ENCODE assay signal across 1 cellular context in the genomic region with DNA sequence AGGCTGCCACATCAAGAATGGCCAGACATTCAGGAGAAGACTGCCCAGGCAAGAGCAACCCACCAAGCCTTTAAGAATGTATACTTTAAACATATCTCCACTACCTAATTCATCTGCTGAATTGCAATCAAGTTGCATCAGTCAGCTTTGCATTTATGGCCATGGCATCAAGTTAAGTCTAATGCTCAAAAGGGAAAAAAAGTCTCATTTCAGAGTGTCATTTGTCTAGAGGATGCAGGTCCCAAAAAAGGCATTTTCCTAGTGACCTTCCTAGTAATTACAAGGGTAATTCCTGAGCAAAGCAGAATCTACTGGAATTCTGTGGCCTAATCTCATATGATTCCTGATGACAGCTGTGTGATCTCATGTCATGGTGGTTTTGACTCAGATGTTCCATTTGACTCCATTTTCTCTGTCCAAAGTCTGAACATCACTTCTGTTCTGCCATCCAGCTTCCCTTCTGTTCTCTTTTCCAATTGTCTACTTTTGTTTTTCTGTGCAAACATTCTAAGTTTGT.
TF ChIP-seq lines count a peak whose summit lies in the region.

No MANE protein-coding gene starts in this region.

TF ChIP-seq in K562, 482 proteins besides CTCF, POLR2A, EP300 and RAD21 (continued from another document and continues in another):
- TF ChIP-seq, protein P1, sequence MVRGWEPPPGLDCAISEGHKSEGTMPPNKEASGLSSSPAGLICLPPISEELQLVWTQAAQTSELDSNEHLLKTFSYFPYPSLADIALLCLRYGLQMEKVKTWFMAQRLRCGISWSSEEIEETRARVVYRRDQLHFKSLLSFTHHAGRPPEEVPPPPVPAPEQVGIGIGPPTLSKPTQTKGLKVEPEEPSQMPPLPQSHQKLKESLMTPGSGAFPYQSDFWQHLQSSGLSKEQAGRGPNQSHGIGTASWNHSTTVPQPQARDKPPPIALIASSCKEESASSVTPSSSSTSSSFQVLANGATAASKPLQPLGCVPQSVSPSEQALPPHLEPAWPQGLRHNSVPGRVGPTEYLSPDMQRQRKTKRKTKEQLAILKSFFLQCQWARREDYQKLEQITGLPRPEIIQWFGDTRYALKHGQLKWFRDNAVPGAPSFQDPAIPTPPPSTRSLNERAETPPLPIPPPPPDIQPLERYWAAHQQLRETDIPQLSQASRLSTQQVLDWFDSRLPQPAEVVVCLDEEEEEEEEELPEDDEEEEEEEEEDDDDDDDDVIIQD (CRISPR knock-in tag; IDR thresholded peaks at IDR 0.05) = peak; percentile 49; the same call in 1 of the 2 replicates
- TF ChIP-seq, protein P2, sequence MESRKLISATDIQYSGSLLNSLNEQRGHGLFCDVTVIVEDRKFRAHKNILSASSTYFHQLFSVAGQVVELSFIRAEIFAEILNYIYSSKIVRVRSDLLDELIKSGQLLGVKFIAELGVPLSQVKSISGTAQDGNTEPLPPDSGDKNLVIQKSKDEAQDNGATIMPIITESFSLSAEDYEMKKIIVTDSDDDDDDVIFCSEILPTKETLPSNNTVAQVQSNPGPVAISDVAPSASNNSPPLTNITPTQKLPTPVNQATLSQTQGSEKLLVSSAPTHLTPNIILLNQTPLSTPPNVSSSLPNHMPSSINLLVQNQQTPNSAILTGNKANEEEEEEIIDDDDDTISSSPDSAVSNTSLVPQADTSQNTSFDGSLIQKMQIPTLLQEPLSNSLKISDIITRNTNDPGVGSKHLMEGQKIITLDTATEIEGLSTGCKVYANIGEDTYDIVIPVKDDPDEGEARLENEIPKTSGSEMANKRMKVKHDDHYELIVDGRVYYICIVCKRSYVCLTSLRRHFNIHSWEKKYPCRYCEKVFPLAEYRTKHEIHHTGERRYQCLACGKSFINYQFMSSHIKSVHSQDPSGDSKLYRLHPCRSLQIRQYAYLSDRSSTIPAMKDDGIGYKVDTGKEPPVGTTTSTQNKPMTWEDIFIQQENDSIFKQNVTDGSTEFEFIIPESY (CRISPR knock-in tag; IDR thresholded peaks at IDR 0.05) = no peak
- no peak for TF ChIP-seq RBM15 (IDR thresholded peaks at IDR 0.05; ENCODE audit: insufficient read depth, low read length)
- TF ChIP-seq ZNF589 (CRISPR knock-in tag; IDR thresholded peaks at IDR 0.05; ENCODE audit: low read depth) = peak; percentile 91; the same call in 1 of the 2 replicates
- TF ChIP-seq TAL1 (IDR thresholded peaks at IDR 0.05) = no peak
- TF ChIP-seq ZNF717 (CRISPR knock-in tag; IDR thresholded peaks at IDR 0.05) = no peak
- TF ChIP-seq, protein P3, sequence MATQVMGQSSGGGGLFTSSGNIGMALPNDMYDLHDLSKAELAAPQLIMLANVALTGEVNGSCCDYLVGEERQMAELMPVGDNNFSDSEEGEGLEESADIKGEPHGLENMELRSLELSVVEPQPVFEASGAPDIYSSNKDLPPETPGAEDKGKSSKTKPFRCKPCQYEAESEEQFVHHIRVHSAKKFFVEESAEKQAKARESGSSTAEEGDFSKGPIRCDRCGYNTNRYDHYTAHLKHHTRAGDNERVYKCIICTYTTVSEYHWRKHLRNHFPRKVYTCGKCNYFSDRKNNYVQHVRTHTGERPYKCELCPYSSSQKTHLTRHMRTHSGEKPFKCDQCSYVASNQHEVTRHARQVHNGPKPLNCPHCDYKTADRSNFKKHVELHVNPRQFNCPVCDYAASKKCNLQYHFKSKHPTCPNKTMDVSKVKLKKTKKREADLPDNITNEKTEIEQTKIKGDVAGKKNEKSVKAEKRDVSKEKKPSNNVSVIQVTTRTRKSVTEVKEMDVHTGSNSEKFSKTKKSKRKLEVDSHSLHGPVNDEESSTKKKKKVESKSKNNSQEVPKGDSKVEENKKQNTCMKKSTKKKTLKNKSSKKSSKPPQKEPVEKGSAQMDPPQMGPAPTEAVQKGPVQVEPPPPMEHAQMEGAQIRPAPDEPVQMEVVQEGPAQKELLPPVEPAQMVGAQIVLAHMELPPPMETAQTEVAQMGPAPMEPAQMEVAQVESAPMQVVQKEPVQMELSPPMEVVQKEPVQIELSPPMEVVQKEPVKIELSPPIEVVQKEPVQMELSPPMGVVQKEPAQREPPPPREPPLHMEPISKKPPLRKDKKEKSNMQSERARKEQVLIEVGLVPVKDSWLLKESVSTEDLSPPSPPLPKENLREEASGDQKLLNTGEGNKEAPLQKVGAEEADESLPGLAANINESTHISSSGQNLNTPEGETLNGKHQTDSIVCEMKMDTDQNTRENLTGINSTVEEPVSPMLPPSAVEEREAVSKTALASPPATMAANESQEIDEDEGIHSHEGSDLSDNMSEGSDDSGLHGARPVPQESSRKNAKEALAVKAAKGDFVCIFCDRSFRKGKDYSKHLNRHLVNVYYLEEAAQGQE (CRISPR knock-in tag; IDR thresholded peaks at IDR 0.05; ENCODE audit: low read depth) = no peak
- TF ChIP-seq, protein P4, sequence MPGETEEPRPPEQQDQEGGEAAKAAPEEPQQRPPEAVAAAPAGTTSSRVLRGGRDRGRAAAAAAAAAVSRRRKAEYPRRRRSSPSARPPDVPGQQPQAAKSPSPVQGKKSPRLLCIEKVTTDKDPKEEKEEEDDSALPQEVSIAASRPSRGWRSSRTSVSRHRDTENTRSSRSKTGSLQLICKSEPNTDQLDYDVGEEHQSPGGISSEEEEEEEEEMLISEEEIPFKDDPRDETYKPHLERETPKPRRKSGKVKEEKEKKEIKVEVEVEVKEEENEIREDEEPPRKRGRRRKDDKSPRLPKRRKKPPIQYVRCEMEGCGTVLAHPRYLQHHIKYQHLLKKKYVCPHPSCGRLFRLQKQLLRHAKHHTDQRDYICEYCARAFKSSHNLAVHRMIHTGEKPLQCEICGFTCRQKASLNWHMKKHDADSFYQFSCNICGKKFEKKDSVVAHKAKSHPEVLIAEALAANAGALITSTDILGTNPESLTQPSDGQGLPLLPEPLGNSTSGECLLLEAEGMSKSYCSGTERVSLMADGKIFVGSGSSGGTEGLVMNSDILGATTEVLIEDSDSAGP (CRISPR knock-in tag; IDR thresholded peaks at IDR 0.05) = no peak
- no peak for TF ChIP-seq ZKSCAN1 (IDR thresholded peaks at IDR 0.05; ENCODE audit: low read depth, low read length)
- TF ChIP-seq ZNF133 (CRISPR knock-in tag; IDR thresholded peaks at IDR 0.05) = no peak
- 0 out of 2 replicates have a peak, but pooled peaks have one; percentile 46 for TF ChIP-seq JUND (IDR thresholded peaks at IDR 0.05; ENCODE audit: borderline replicate concordance, low read depth, low read length)
- peak; percentile 81; the same call in 1 of the 3 replicates for TF ChIP-seq JUND (tag; IDR thresholded peaks at IDR 0.05; ENCODE audit: borderline replicate concordance, low read depth, low read length)
- no peak for TF ChIP-seq TCF3 (CRISPR knock-in tag; IDR thresholded peaks at IDR 0.05)
- TF ChIP-seq, protein P5, sequence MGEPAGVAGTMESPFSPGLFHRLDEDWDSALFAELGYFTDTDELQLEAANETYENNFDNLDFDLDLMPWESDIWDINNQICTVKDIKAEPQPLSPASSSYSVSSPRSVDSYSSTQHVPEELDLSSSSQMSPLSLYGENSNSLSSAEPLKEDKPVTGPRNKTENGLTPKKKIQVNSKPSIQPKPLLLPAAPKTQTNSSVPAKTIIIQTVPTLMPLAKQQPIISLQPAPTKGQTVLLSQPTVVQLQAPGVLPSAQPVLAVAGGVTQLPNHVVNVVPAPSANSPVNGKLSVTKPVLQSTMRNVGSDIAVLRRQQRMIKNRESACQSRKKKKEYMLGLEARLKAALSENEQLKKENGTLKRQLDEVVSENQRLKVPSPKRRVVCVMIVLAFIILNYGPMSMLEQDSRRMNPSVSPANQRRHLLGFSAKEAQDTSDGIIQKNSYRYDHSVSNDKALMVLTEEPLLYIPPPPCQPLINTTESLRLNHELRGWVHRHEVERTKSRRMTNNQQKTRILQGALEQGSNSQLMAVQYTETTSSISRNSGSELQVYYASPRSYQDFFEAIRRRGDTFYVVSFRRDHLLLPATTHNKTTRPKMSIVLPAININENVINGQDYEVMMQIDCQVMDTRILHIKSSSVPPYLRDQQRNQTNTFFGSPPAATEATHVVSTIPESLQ (CRISPR knock-in tag; IDR thresholded peaks at IDR 0.05) = no peak
- TF ChIP-seq SAFB (IDR thresholded peaks at IDR 0.05; ENCODE audit: borderline replicate concordance, low read depth, low read length) = no peak
- TF ChIP-seq, protein P6, sequence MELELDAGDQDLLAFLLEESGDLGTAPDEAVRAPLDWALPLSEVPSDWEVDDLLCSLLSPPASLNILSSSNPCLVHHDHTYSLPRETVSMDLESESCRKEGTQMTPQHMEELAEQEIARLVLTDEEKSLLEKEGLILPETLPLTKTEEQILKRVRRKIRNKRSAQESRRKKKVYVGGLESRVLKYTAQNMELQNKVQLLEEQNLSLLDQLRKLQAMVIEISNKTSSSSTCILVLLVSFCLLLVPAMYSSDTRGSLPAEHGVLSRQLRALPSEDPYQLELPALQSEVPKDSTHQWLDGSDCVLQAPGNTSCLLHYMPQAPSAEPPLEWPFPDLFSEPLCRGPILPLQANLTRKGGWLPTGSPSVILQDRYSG (tag; conservative IDR thresholded peaks at IDR 0.05; ENCODE audit: low read depth) = no peak
- TF ChIP-seq FOXK1 (CRISPR knock-in tag; IDR thresholded peaks at IDR 0.05; ENCODE audit: borderline replicate concordance) = no peak
- TF ChIP-seq, protein P7, sequence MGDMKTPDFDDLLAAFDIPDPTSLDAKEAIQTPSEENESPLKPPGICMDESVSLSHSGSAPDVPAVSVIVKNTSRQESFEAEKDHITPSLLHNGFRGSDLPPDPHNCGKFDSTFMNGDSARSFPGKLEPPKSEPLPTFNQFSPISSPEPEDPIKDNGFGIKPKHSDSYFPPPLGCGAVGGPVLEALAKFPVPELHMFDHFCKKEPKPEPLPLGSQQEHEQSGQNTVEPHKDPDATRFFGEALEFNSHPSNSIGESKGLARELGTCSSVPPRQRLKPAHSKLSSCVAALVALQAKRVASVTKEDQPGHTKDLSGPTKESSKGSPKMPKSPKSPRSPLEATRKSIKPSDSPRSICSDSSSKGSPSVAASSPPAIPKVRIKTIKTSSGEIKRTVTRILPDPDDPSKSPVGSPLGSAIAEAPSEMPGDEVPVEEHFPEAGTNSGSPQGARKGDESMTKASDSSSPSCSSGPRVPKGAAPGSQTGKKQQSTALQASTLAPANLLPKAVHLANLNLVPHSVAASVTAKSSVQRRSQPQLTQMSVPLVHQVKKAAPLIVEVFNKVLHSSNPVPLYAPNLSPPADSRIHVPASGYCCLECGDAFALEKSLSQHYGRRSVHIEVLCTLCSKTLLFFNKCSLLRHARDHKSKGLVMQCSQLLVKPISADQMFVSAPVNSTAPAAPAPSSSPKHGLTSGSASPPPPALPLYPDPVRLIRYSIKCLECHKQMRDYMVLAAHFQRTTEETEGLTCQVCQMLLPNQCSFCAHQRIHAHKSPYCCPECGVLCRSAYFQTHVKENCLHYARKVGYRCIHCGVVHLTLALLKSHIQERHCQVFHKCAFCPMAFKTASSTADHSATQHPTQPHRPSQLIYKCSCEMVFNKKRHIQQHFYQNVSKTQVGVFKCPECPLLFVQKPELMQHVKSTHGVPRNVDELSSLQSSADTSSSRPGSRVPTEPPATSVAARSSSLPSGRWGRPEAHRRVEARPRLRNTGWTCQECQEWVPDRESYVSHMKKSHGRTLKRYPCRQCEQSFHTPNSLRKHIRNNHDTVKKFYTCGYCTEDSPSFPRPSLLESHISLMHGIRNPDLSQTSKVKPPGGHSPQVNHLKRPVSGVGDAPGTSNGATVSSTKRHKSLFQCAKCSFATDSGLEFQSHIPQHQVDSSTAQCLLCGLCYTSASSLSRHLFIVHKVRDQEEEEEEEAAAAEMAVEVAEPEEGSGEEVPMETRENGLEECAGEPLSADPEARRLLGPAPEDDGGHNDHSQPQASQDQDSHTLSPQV (IDR thresholded peaks at IDR 0.05) = 0 out of 2 replicates have a peak, but pooled peaks have one; percentile 33
- no peak for TF ChIP-seq NCOA1 (IDR thresholded peaks at IDR 0.05; ENCODE audit: low read depth)
- TF ChIP-seq NR2C1 (IDR thresholded peaks at IDR 0.05) = no peak
- peak; percentile 57; the same call in 1 of the 2 replicates for TF ChIP-seq NR2C1 (tag; IDR thresholded peaks at IDR 0.05)
- TF ChIP-seq, protein P8, sequence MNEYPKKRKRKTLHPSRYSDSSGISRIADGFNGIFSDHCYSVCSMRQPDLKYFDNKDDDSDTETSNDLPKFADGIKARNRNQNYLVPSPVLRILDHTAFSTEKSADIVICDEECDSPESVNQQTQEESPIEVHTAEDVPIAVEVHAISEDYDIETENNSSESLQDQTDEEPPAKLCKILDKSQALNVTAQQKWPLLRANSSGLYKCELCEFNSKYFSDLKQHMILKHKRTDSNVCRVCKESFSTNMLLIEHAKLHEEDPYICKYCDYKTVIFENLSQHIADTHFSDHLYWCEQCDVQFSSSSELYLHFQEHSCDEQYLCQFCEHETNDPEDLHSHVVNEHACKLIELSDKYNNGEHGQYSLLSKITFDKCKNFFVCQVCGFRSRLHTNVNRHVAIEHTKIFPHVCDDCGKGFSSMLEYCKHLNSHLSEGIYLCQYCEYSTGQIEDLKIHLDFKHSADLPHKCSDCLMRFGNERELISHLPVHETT (CRISPR knock-in tag; conservative IDR thresholded peaks at IDR 0.05 in 1 of 2, IDR thresholded peaks at IDR 0.05 in 1 of 2) = no peak
- peak; percentile 67; the same call in 1 of the 2 replicates for TF ChIP-seq HIVEP1 (CRISPR knock-in tag; IDR thresholded peaks at IDR 0.05)
- TF ChIP-seq ARHGAP35 (IDR thresholded peaks at IDR 0.05; ENCODE audit: partially characterized antibody) = no peak
- TF ChIP-seq, protein P9, sequence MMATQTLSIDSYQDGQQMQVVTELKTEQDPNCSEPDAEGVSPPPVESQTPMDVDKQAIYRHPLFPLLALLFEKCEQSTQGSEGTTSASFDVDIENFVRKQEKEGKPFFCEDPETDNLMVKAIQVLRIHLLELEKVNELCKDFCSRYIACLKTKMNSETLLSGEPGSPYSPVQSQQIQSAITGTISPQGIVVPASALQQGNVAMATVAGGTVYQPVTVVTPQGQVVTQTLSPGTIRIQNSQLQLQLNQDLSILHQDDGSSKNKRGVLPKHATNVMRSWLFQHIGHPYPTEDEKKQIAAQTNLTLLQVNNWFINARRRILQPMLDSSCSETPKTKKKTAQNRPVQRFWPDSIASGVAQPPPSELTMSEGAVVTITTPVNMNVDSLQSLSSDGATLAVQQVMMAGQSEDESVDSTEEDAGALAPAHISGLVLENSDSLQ (IDR thresholded peaks at IDR 0.05) = no peak
- TF ChIP-seq SETDB1 (IDR thresholded peaks at IDR 0.05; ENCODE audit: low read length) = no peak
- TF ChIP-seq C11orf30 (IDR thresholded peaks at IDR 0.05; ENCODE audit: low read depth) = no peak
- TF ChIP-seq, protein P10, sequence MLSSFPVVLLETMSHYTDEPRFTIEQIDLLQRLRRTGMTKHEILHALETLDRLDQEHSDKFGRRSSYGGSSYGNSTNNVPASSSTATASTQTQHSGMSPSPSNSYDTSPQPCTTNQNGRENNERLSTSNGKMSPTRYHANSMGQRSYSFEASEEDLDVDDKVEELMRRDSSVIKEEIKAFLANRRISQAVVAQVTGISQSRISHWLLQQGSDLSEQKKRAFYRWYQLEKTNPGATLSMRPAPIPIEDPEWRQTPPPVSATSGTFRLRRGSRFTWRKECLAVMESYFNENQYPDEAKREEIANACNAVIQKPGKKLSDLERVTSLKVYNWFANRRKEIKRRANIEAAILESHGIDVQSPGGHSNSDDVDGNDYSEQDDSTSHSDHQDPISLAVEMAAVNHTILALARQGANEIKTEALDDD (IDR thresholded peaks at IDR 0.05) = no peak
- no peak for TF ChIP-seq SIN3A (IDR thresholded peaks at IDR 0.05; ENCODE audit: borderline replicate concordance in 2 of 2, control insufficient read depth in 1 of 2, low read depth in 2 of 2, low read length in 2 of 2)
- 0 out of 2 replicates have a peak, but pooled peaks have one; percentile 24 for TF ChIP-seq ILK (tag; IDR thresholded peaks at IDR 0.05; ENCODE audit: borderline replicate concordance, low read depth)
- TF ChIP-seq CSDE1 (IDR thresholded peaks at IDR 0.05) = no peak
- TF ChIP-seq, protein P11, sequence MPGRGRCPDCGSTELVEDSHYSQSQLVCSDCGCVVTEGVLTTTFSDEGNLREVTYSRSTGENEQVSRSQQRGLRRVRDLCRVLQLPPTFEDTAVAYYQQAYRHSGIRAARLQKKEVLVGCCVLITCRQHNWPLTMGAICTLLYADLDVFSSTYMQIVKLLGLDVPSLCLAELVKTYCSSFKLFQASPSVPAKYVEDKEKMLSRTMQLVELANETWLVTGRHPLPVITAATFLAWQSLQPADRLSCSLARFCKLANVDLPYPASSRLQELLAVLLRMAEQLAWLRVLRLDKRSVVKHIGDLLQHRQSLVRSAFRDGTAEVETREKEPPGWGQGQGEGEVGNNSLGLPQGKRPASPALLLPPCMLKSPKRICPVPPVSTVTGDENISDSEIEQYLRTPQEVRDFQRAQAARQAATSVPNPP (IDR thresholded peaks at IDR 0.05; ENCODE audit: borderline replicate concordance, insufficient read depth, insufficient read length) = no peak
